In genomic region chr12:41700940-41701339, GRCh38 we compare ENCODE assay signal across 22 cellular contexts.
DNase-seq lines count a peak whose midpoint lies in the region; ATAC-seq, FAIRE-seq and TF ChIP-seq lines count a peak whose summit lies in the region.
"Had no signal": no experiment of that assay in that cellular context is flagged by ENCODE, and none has a peak within 500 bp of the region (broad histone marks: within the 10 kb centered on the region; RNA-seq: fewer than 3 reads in every experiment).

No MANE protein-coding gene starts in this region.

- POLR2A ChIA-PET in HepG2 (lab: Yijun Ruan, JAX): no interaction called here

- DNase-seq in HepG2 (ENCODE audit: low spot score) (no peak), right lobe of liver (no peak), nephron progenitor cell (no peak), smooth muscle cell (lab: John Stamatoyannopoulos, UW; ENCODE audit: unreplicated experiment) (no peak), GM10266 (ENCODE audit: extremely low spot score) (no peak)
- no peak for DNase-seq in activated CD8-positive, alpha-beta memory T cell treated with anti-CD3 and anti-CD28 coated beads, Interleukin-2, amount 50 U/mL, for 48 hours
- DNase-seq: ACHN; C1 segment of cervical spinal cord; Calu3; CD4-positive, alpha-beta memory T cell; COR-L47; DMS53; DMS79 treated with DMSO at 0.1 percent for 48 hours; GF-D8; GM23248; H7; HCEC 1CT had no signal

- FAIRE-seq in HepG2 (lab: Jason Lieb, UNC): no peak
- FAIRE-seq: A204.1, GM12878, GM19239, H1 had no signal

- in situ Hi-C loops in HepG2 (cut with HindIII; ENCODE audit: extremely low pct_ligation_motif_present, low pct_unique_long_range_greater_than_20kb): no loop called here

- H3F3A ChIP-seq in smooth muscle cell (ENCODE audit: low read depth): no peaks in the 10 kb centered on the region

- ATAC-seq in HepG2 (no peak), right lobe of liver (no peak)
- ATAC-seq: GM12878 had no signal

- H3K4me2 ChIP-seq in HepG2 (ENCODE audit: low read depth, low read length) (no peak overlapping the region), smooth muscle cell (no peak overlapping the region)

- CTCF ChIA-PET in HepG2 (lab: Yijun Ruan, JAX; ENCODE audit: low intra/inter-chr PET ratio, low total read pairs): no interaction called here

- peaks cover 16% of the 10 kb centered on the region for H3K4me1 Mint-ChIP-seq in nephron progenitor cell
- H3K4me1 Mint-ChIP-seq: CD4-positive, alpha-beta memory T cell had no signal

- no peaks in the 10 kb centered on the region for H3K9me3 Mint-ChIP-seq in nephron progenitor cell

- no peak for TF ChIP-seq POLR2A in HepG2 (IDR thresholded peaks at IDR 0.05; ENCODE audit: insufficient read depth in 1 of 2, low read depth in 2 of 2, low read length in 2 of 2)
- TF ChIP-seq POLR2A in right lobe of liver (IDR thresholded peaks at IDR 0.05): no peak

- H3K27ac ChIP-seq in HepG2 (ENCODE audit: extremely low read length, insufficient read depth, low read length): no peak overlapping the region
- H3K27ac ChIP-seq in right lobe of liver: no peak overlapping the region
- H3K27ac ChIP-seq in smooth muscle cell (ENCODE audit: low read depth): no peak overlapping the region
- H3K27ac ChIP-seq: 22Rv1, GM23248 had no signal

- intact Hi-C loops in HepG2 (cut with micrococcal nuclease; ENCODE audit: unreplicated experiment): no loop called here
- intact Hi-C loops in right lobe of liver (cut with DNase I): no loop called here

- no TSS peak for BruUV-seq in HepG2 (replicated peaks; lab: Mats Ljungman, UMichigan)

- no peaks in the 10 kb centered on the region for H3K36me3 ChIP-seq in HepG2 (replicated peaks in 1 of 2; ENCODE audit: control insufficient read depth in 1 of 2, insufficient read depth in 2 of 2, low read length in 2 of 2)
- H3K36me3 ChIP-seq in right lobe of liver: no peaks in the 10 kb centered on the region
- no peaks in the 10 kb centered on the region for H3K36me3 ChIP-seq in smooth muscle cell (ENCODE audit: low read depth)

- H2AFZ ChIP-seq in HepG2 (ENCODE audit: low read length) (no peak overlapping the region), smooth muscle cell (ENCODE audit: low read depth) (peak overlapping the region; percentile 16)
- H2AFZ ChIP-seq: GM23248 had no signal

- H3K9ac ChIP-seq in HepG2 (ENCODE audit: insufficient read depth, low read depth, low read length) (no peak overlapping the region), smooth muscle cell (ENCODE audit: low read depth) (no peak overlapping the region)
- H3K9ac ChIP-seq: GM23248 had no signal

- H3K4me3 ChIP-seq in HepG2 (replicated peaks in 1 of 3; ENCODE audit: insufficient read depth in 1 of 3, low read depth in 2 of 3, low read length in 3 of 3): no peak overlapping the region
- no peak overlapping the region for H3K4me3 ChIP-seq in right lobe of liver
- H3K4me3 ChIP-seq in smooth muscle cell: no peak overlapping the region
- H3K4me3 ChIP-seq: GM12878, GM23248 had no signal

- no peak overlapping the region for H3K4me3 Mint-ChIP-seq in nephron progenitor cell
- H3K4me3 Mint-ChIP-seq: CD4-positive, alpha-beta memory T cell had no signal

- peak overlapping the region; percentile 27 for H3K27ac Mint-ChIP-seq in nephron progenitor cell
- H3K27ac Mint-ChIP-seq: CD4-positive, alpha-beta memory T cell had no signal

- no peaks in the 10 kb centered on the region for H4K20me1 ChIP-seq in HepG2 (ENCODE audit: insufficient read depth, low read length)
- no peaks in the 10 kb centered on the region for H4K20me1 ChIP-seq in smooth muscle cell (ENCODE audit: low read depth)

- H3K9me3 ChIP-seq in HepG2 (ENCODE audit: low read length) (no peaks in the 10 kb centered on the region), right lobe of liver (no peaks in the 10 kb centered on the region), smooth muscle cell (replicated peaks; ENCODE audit: low read depth) (no peaks in the 10 kb centered on the region)

- TF ChIP-seq EP300 in HepG2 (IDR thresholded peaks at IDR 0.05; ENCODE audit: low read depth in 2 of 2, low read length in 2 of 2) (no peak), HepG2 (CRISPR knock-in tag; IDR thresholded peaks at IDR 0.05; ENCODE audit: borderline replicate concordance) (no peak)

- no peaks in the 10 kb centered on the region for H3K27me3 Mint-ChIP-seq in nephron progenitor cell (ENCODE audit: low read depth, poor library complexity)
- H3K27me3 Mint-ChIP-seq: CD4-positive, alpha-beta memory T cell had no signal

- whole genome bisulfite sequencing in HepG2 (ENCODE audit: low lambda C conversion rate): 6% methylated on average over 4 of the region's 4 CpGs
- WGBS in right lobe of liver (ENCODE audit: insufficient coverage, low coverage, low lambda C conversion rate, missing lambda C conversion rate): 41% methylated on average over 4 of the region's 4 CpGs
- WGBS in smooth muscle cell (ENCODE audit: low lambda C conversion rate): 86% methylated on average over 4 of the region's 4 CpGs

- H3K27me3 ChIP-seq in HepG2 (ENCODE audit: control insufficient read depth in 1 of 2, insufficient read depth in 2 of 2, low read length in 2 of 2) (no peaks in the 10 kb centered on the region), right lobe of liver (no peaks in the 10 kb centered on the region), smooth muscle cell (ENCODE audit: low read depth) (no peaks in the 10 kb centered on the region)

- no peak for TF ChIP-seq RAD21 in HepG2 (CRISPR knock-in tag; IDR thresholded peaks at IDR 0.05)

- H3K79me2 ChIP-seq in HepG2 (ENCODE audit: insufficient read depth, low read length) (no peaks in the 10 kb centered on the region), smooth muscle cell (ENCODE audit: low read depth) (no peaks in the 10 kb centered on the region)

- no peaks in the 10 kb centered on the region for H3K36me3 Mint-ChIP-seq in nephron progenitor cell (ENCODE audit: low read depth)
- H3K36me3 Mint-ChIP-seq: CD4-positive, alpha-beta memory T cell had no signal

- TF ChIP-seq CTCF in HepG2 (CRISPR knock-in tag; IDR thresholded peaks at IDR 0.05) (no peak), right lobe of liver (IDR thresholded peaks at IDR 0.05) (no peak), nephron progenitor cell (IDR thresholded peaks at IDR 0.05) (no peak), smooth muscle cell (IDR thresholded peaks at IDR 0.05; ENCODE audit: borderline replicate concordance, insufficient read depth, poor library complexity, severe bottlenecking) (no peak), GM10266 (IDR thresholded peaks at IDR 0.05; ENCODE audit: control insufficient read depth, insufficient read depth, low read depth, missing control alignments) (no peak)

- no peaks in the 10 kb centered on the region for H3K4me1 ChIP-seq in HepG2 (ENCODE audit: insufficient read depth, low read length)
- H3K4me1 ChIP-seq in right lobe of liver: no peaks in the 10 kb centered on the region
- no peaks in the 10 kb centered on the region for H3K4me1 ChIP-seq in smooth muscle cell (ENCODE audit: low read depth)

TF ChIP-seq in HepG2, 621 proteins besides CTCF, POLR2A, EP300 and RAD21:
- peak; percentile 68 to 83 for TF ChIP-seq MAFK (conservative IDR thresholded peaks at IDR 0.05 in 1 of 2, IDR thresholded peaks at IDR 0.05 in 1 of 2; ENCODE audit: low read length in 2 of 2)
- TF ChIP-seq RFXANK (CRISPR knock-in tag; IDR thresholded peaks at IDR 0.05): no peak
- no peak for TF ChIP-seq ZBTB46 (CRISPR knock-in tag; IDR thresholded peaks at IDR 0.05; ENCODE audit: borderline replicate concordance)
- peak; percentile 55; the same call in 1 of the 2 replicates for TF ChIP-seq MAFF (IDR thresholded peaks at IDR 0.05; ENCODE audit: low read depth, low read length)
- no peak for TF ChIP-seq ZNF552 (CRISPR knock-in tag; IDR thresholded peaks at IDR 0.05; ENCODE audit: borderline replicate concordance)
- no peak for TF ChIP-seq SNAPC5 (CRISPR knock-in tag; IDR thresholded peaks at IDR 0.05; ENCODE audit: borderline replicate concordance)
- TF ChIP-seq PRDM4 (CRISPR knock-in tag; IDR thresholded peaks at IDR 0.05; ENCODE audit: borderline replicate concordance): no peak
